9 cellular contexts compared by ENCODE assay signal in the genomic region with DNA sequence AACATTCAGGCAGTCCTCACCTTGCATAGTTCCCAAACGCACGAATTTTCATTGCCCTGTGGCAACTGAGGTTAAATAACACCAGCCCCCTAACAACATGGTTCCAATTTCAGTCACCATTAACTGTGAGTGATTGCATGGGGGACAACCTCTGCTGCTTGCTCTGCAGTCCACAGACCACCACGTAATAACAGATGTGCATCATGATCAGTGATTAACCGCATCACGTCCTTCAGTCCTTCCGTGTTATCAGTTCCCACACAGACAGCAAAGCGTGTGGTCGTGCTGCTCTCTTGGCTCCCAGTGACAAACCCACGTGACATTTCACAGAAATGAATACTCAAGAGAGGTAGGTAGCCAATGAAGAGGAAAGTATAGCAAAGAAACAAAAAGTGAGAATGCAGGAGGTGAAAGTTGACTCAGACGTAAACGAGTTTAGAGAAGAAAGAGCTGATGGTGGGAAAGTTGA.
DNase-seq lines count a peak whose midpoint lies in the region; ATAC-seq and TF ChIP-seq lines count a peak whose summit lies in the region.
"Had no signal": no experiment of that assay in that cellular context is flagged by ENCODE, and none has a peak within 500 bp of the region (broad histone marks: within the 10 kb centered on the region; RNA-seq: fewer than 3 reads in every experiment).

No MANE protein-coding gene starts in this region.

- DNase-seq in CD8-positive, alpha-beta memory T cell = peak in 1 of 5 donors; percentile 30
- DNase-seq in body of pancreas = no peak
- no peak for DNase-seq in heart right ventricle
- no peak for DNase-seq in hypothalamus (lab: John Stamatoyannopoulos, UW)
- DNase-seq in NCI-H774 (lab: John Stamatoyannopoulos, UW) = no peak
- no peak for DNase-seq in LoVo (ENCODE audit: low spot score)
- DNase-seq: head of caudate nucleus had no signal

- no peaks in the 10 kb centered on the region for H3K27me3 Mint-ChIP-seq in CD8-positive, alpha-beta memory T cell

- H3K4me1 ChIP-seq in CD8-positive, alpha-beta memory T cell (ENCODE audit: insufficient read depth, low read length) = no peaks in the 10 kb centered on the region
- peaks cover 67% of the 10 kb centered on the region for H3K4me1 ChIP-seq in body of pancreas
- H3K4me1 ChIP-seq in heart right ventricle = peaks cover 0 to 95% (median 37%) of the 10 kb centered on the region in 9 donors

- no peaks in the 10 kb centered on the region for H3K9me3 ChIP-seq in CD8-positive, alpha-beta memory T cell (ENCODE audit: low read length)
- H3K9me3 ChIP-seq in body of pancreas (no peaks in the 10 kb centered on the region), heart right ventricle (no peaks in the 10 kb centered on the region)

- peak overlapping the region in 5 of 8 donors; percentile 2 to 61 (median 39) for H3K27ac Mint-ChIP-seq in CD8-positive, alpha-beta memory T cell

- H3K36me3 Mint-ChIP-seq in CD8-positive, alpha-beta memory T cell = no peaks in the 10 kb centered on the region

- 13 to 22% methylated on average over 11 of the region's 11 CpGs for WGBS in body of pancreas, 2 donors
- WGBS in heart right ventricle, 2 donors = 55 to 58% methylated on average over 11 of the region's 11 CpGs

- H3K4me3 Mint-ChIP-seq in CD8-positive, alpha-beta memory T cell = peak overlapping the region in 6 of 7 donors; percentile 7 to 76 (median 59)

- TF ChIP-seq POLR2A in body of pancreas (IDR thresholded peaks at IDR 0.05) = no peak

- TF ChIP-seq CTCF in body of pancreas (IDR thresholded peaks at IDR 0.05) (no peak), heart right ventricle (IDR thresholded peaks at IDR 0.05) (no peak)

- no peaks in the 10 kb centered on the region for H3K9me3 Mint-ChIP-seq in CD8-positive, alpha-beta memory T cell

- no peaks in the 10 kb centered on the region for H3K27me3 ChIP-seq in CD8-positive, alpha-beta memory T cell (ENCODE audit: insufficient read depth, low read length, poor library complexity, severe bottlenecking)
- H3K27me3 ChIP-seq in body of pancreas (no peaks in the 10 kb centered on the region), heart right ventricle (no peaks in the 10 kb centered on the region)

- peak overlapping the region; percentile 11 for H3K27ac ChIP-seq in CD8-positive, alpha-beta memory T cell (ENCODE audit: low read depth, low read length)
- peak overlapping the region; percentile 39 to 71 (median 56) for H3K27ac ChIP-seq in body of pancreas
- peak overlapping the region in 1 of 10 donors; percentile 7 for H3K27ac ChIP-seq in heart right ventricle

- CTCF ChIA-PET in CD8-positive, alpha-beta memory T cell (lab: Charles Lee) = interaction anchor here (1.4 kb wide), 1 partner anchor 560 kb away, joined by 5 read pairs; no protein-coding TSS in a partner anchor

- H3K4me1 Mint-ChIP-seq in CD8-positive, alpha-beta memory T cell = peaks cover 5 to 21% (median 14%) of the 10 kb centered on the region in 3 donors

- no peak overlapping the region for H3K4me3 ChIP-seq in CD8-positive, alpha-beta memory T cell (ENCODE audit: low read length)
- H3K4me3 ChIP-seq in body of pancreas (no peak overlapping the region), heart right ventricle (no peak overlapping the region)

- no peaks in the 10 kb centered on the region for H3K36me3 ChIP-seq in CD8-positive, alpha-beta memory T cell (ENCODE audit: insufficient read depth, low read length)
- no peaks in the 10 kb centered on the region for H3K36me3 ChIP-seq in body of pancreas (replicated peaks in 1 of 2; ENCODE audit: insufficient read depth in 1 of 2, low read depth in 2 of 2)
- no peaks in the 10 kb centered on the region for H3K36me3 ChIP-seq in heart right ventricle

- intact Hi-C loops in body of pancreas (cut with DNase I) (no loop called here), heart right ventricle (cut with DNase I) (loop anchor here in 2 of 10 donors (5.0 to 10.0 kb wide), 2 partner anchors 38 to 560 kb away; no protein-coding TSS in a partner anchor)

- POLR2A ChIA-PET in CD8-positive, alpha-beta memory T cell (lab: Charles Lee) = no interaction called here

- ATAC-seq in GM19328 (IDR thresholded peaks at IDR 0.05; ENCODE audit: unreplicated experiment) (peak; percentile 66), HG03139 (IDR thresholded peaks at IDR 0.05; ENCODE audit: unreplicated experiment) (peak; percentile 79), body of pancreas (no peak), heart right ventricle (no peak)

Comparison
In these comparisons a context has a peak if more than half of its experiments do, and no peak if none do; other contexts are left out.
1. ATAC-seq: peak in GM19328 (single experiment) and HG03139 (single experiment); none in body of pancreas (single experiment) and heart right ventricle (0 of 8).